In genomic region chr9:134375430-134376385, GRCh38 we compare ENCODE assay signal across 8 cellular contexts. TPM values are rescaled to one million over a fixed set of nuclear protein-coding genes. Genes with fewer than 3 reads are reported as not detected.
DNase-seq lines count a peak whose midpoint lies in the region; ATAC-seq and TF ChIP-seq lines count a peak whose summit lies in the region.

No MANE protein-coding gene starts in this region.

- intact Hi-C loops in dorsolateral prefrontal cortex (cut with DNase I) (loop anchor here (5.0 kb wide), 2 partner anchors 38 to 62 kb away; no protein-coding TSS in a partner anchor), lower lobe of right lung (cut with DNase I) (no loop called here)

- no peaks in the 10 kb centered on the region for H3K9me3 Mint-ChIP-seq in effector memory CD8-positive, alpha-beta T cell

- H3K4me3 Mint-ChIP-seq in effector memory CD8-positive, alpha-beta T cell: no peak overlapping the region

- peaks cover 98% of the 10 kb centered on the region for H3K4me1 ChIP-seq in lower lobe of right lung

- peak in 2 of 56 donors; percentile 6 to 7 for TF ChIP-seq CTCF in dorsolateral prefrontal cortex (IDR thresholded peaks at IDR 0.05 in 54 of 56, conservative IDR thresholded peaks at IDR 0.05 in 2 of 56; ENCODE audit: low read depth in 1 of 56, partially characterized antibody in 56 of 56)
- peak; percentile 12 for TF ChIP-seq CTCF in lower lobe of right lung (IDR thresholded peaks at IDR 0.05)

- peak in 1 of 2 donors; percentile 3 for ATAC-seq in lower lobe of right lung
- ATAC-seq in effector memory CD8-positive, alpha-beta T cell (replicated peaks): no peak
- ATAC-seq in HG03039 (IDR thresholded peaks at IDR 0.05; ENCODE audit: unreplicated experiment): no peak
- ATAC-seq in HG03354 (IDR thresholded peaks at IDR 0.05; ENCODE audit: poor library complexity, severe bottlenecking, unreplicated experiment): no peak

- no peaks in the 10 kb centered on the region for H3K27me3 Mint-ChIP-seq in effector memory CD8-positive, alpha-beta T cell

- H3K9me3 ChIP-seq in lower lobe of right lung: no peaks in the 10 kb centered on the region

- DNase-seq in NCI-H2171 treated with DMSO at 0.1 percent for 48 hours (lab: John Stamatoyannopoulos, UW): peak; percentile 86
- DNase-seq in dorsolateral prefrontal cortex: no peak
- no peak for DNase-seq in lower lobe of right lung
- no peak for DNase-seq in effector memory CD8-positive, alpha-beta T cell
- DNase-seq in SKM-1 treated with dmso at 0.1 percent for 144 hours (lab: John Stamatoyannopoulos, UW; ENCODE audit: unreplicated experiment): no peak

- H3K27ac ChIP-seq in dorsolateral prefrontal cortex: peak overlapping the region in 58 of 59 donors; percentile 18 to 88 (median 76)
- peak overlapping the region; percentile 88 for H3K27ac ChIP-seq in lower lobe of right lung
- H3K27ac ChIP-seq in temporal lobe (ENCODE audit: low read depth, low read length): peak overlapping the region; percentile 86

- peaks cover 18% of the 10 kb centered on the region for H3K36me3 Mint-ChIP-seq in effector memory CD8-positive, alpha-beta T cell (ENCODE audit: insufficient read depth)

- peaks cover 12 to 23% of the 10 kb centered on the region in 2 donors for H3K4me1 Mint-ChIP-seq in effector memory CD8-positive, alpha-beta T cell (ENCODE audit: low read depth in 2 of 2)

- H3K4me3 ChIP-seq in dorsolateral prefrontal cortex (peak overlapping the region in 18 of 59 donors; percentile 1 to 33 (median 22)), lower lobe of right lung (peak overlapping the region; percentile 40)

- H3K36me3 ChIP-seq in lower lobe of right lung: no peaks in the 10 kb centered on the region

- peak overlapping the region in 1 of 2 donors; percentile 81 for H3K27ac Mint-ChIP-seq in effector memory CD8-positive, alpha-beta T cell

- H3K27me3 ChIP-seq in dorsolateral prefrontal cortex: no peaks in the 10 kb centered on the region
- H3K27me3 ChIP-seq in lower lobe of right lung (ENCODE audit: low read depth): no peaks in the 10 kb centered on the region

RNA-seq across cellular contexts. Expression of gene RXRA, which starts 49.5 kb away (rescaled TPM):
- total RNA-seq in dorsolateral prefrontal cortex (100 to 1,000 TPM in 4 of 120 experiments, 10 to 100 TPM in 116; 32.1 to 133 (median 55.1) TPM), lower lobe of right lung (85.7 TPM), temporal lobe (5.4 TPM)
